Comparison of ENCODE assay signal across 23 cellular contexts in the genomic region with DNA sequence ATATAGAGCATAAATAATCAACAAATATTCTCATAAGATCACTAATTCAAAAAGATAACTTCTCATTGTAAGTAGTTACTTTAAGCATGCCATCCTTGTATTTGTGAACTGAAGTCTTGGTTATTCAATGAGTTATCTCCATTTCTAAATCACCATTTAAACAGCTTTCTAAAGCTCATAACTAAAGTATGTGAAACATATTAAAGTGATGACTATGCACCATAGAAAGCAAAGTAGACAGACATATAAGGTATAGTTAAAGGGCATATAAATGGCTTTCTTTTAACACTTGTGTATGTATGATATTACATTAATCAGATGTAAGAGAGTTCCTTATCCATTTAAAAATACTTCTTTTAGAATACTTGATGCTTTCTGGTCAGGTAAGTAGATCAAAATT.
"Had no signal": no experiment of that assay in that cellular context is flagged by ENCODE, and none has a peak within 500 bp of the region (broad histone marks: within the 10 kb centered on the region; RNA-seq: fewer than 3 reads in every experiment).

No MANE protein-coding gene starts in this region.

- DNase-seq: activated CD4-positive, alpha-beta T cell treated with anti-CD3 and anti-CD28 coated beads, Interleukin-2, amount 10 ng/mL, durations not matched to agents 24 days and 14 days; activated CD4-positive, CD25-positive, alpha-beta regulatory T cell; activated CD8-positive, alpha-beta memory T cell treated with anti-CD3 and anti-CD28 coated beads, Interleukin-2, amount 50 U/mL, for 4 hours; activated CD8-positive, alpha-beta T cell treated with anti-CD3 and anti-CD28 coated beads, Interleukin-2, amount 10 ng/mL, durations not matched to agents 7 days and 5 days; activated effector memory CD4-positive, alpha-beta T cell treated with anti-CD3 and anti-CD28 coated beads, Interleukin-2, amount 50 U/mL, for 16 hours; activated T-cell treated with anti-CD3 and anti-CD28 coated beads, Interleukin-2, amount 50 U/mL, for 48 hours; adrenal gland; body of pancreas; central memory CD4-positive, alpha-beta T cell; effector CD8-positive, alpha-beta T cell; gastrocnemius medialis; heart left ventricle; left cardiac atrium; midbrain; pancreas; stimulated activated CD4-positive, alpha-beta T cell treated with anti-CD3 and anti-CD28 coated beads, Interleukin-12 subunit alpha, Interleukin-12 subunit beta, amount 100 ng/mL, for 4 hours; stimulated activated CD4-positive, alpha-beta T cell treated with anti-CD3 and anti-CD28 coated beads, Interleukin-2, amount 100 ng/mL, for 24 hours; upper lobe of right lung had no signal

- H3K27me3 ChIP-seq: adrenal gland, body of pancreas, gastrocnemius medialis, heart left ventricle, pancreas, upper lobe of right lung had no signal

- H3K4me1 Mint-ChIP-seq: activated CD4-positive, alpha-beta T cell treated with anti-CD3 and anti-CD28 coated beads, Interleukin-2, amount 10 ng/mL, durations not matched to agents 24 days and 14 days; activated naive CD4-positive, alpha-beta T cell treated with anti-CD3 and anti-CD28 coated beads, Interleukin-2, amount 50 U/mL, for 24 hours had no signal

- ATAC-seq: activated CD8-positive, alpha-beta T cell treated with anti-CD3 and anti-CD28 coated beads, Interleukin-2, amount 10 ng/mL, durations not matched to agents 7 days and 5 days; body of pancreas; gastrocnemius medialis; heart left ventricle; left cardiac atrium; pancreas; stimulated activated effector memory CD8-positive, alpha-beta T cell treated with anti-CD3 and anti-CD28 coated beads, Interleukin-12 subunit alpha, Interleukin-12 subunit beta, amount 100 ng/mL, for 72 hours; upper lobe of right lung had no signal

- H3K4me3 Mint-ChIP-seq: activated CD4-positive, alpha-beta T cell treated with anti-CD3 and anti-CD28 coated beads, Interleukin-2, amount 10 ng/mL, durations not matched to agents 24 days and 14 days; activated CD8-positive, alpha-beta T cell treated with anti-CD3 and anti-CD28 coated beads, Interleukin-2, amount 10 ng/mL, durations not matched to agents 7 days and 5 days; activated naive CD4-positive, alpha-beta T cell treated with anti-CD3 and anti-CD28 coated beads, Interleukin-2, amount 50 U/mL, for 24 hours; stimulated activated effector memory CD8-positive, alpha-beta T cell treated with anti-CD3 and anti-CD28 coated beads, Interleukin-12 subunit alpha, Interleukin-12 subunit beta, amount 100 ng/mL, for 72 hours; T-helper 2 cell treated with Interferon-gamma antibody and Interleukin-4, amounts not matched to agents 5 μg/mL and 100 μg/mL, for 36 hours had no signal

- H3K4me3 ChIP-seq: adrenal gland, body of pancreas, gastrocnemius medialis, heart left ventricle, lung, pancreas, thoracic aorta, upper lobe of right lung had no signal

- H3K9me3 Mint-ChIP-seq: activated CD4-positive, alpha-beta T cell treated with anti-CD3 and anti-CD28 coated beads, Interleukin-2, amount 10 ng/mL, durations not matched to agents 24 days and 14 days; activated naive CD4-positive, alpha-beta T cell treated with anti-CD3 and anti-CD28 coated beads, Interleukin-2, amount 50 U/mL, for 24 hours; T-helper 2 cell treated with Interferon-gamma antibody and Interleukin-4, amounts not matched to agents 5 μg/mL and 100 μg/mL, for 36 hours had no signal

- H3K36me3 ChIP-seq: adrenal gland, gastrocnemius medialis, heart left ventricle, pancreas, thoracic aorta, upper lobe of right lung had no signal

- H3K36me3 Mint-ChIP-seq: activated naive CD4-positive, alpha-beta T cell treated with anti-CD3 and anti-CD28 coated beads, Interleukin-2, amount 50 U/mL, for 24 hours had no signal

- H3K27ac ChIP-seq: adrenal gland, body of pancreas, gastrocnemius medialis, heart left ventricle, pancreas, thoracic aorta, upper lobe of right lung had no signal

- H3K27ac Mint-ChIP-seq: activated CD4-positive, alpha-beta T cell treated with anti-CD3 and anti-CD28 coated beads, Interleukin-2, amount 10 ng/mL, durations not matched to agents 24 days and 14 days; activated CD8-positive, alpha-beta T cell treated with anti-CD3 and anti-CD28 coated beads, Interleukin-2, amount 10 ng/mL, durations not matched to agents 7 days and 5 days; activated naive CD4-positive, alpha-beta T cell treated with anti-CD3 and anti-CD28 coated beads, Interleukin-2, amount 50 U/mL, for 24 hours; stimulated activated effector memory CD8-positive, alpha-beta T cell treated with anti-CD3 and anti-CD28 coated beads, Interleukin-12 subunit alpha, Interleukin-12 subunit beta, amount 100 ng/mL, for 72 hours; T-helper 2 cell treated with Interferon-gamma antibody and Interleukin-4, amounts not matched to agents 5 μg/mL and 100 μg/mL, for 36 hours had no signal

- H3K9me3 ChIP-seq: adrenal gland, body of pancreas, gastrocnemius medialis, heart left ventricle, pancreas, thoracic aorta, upper lobe of right lung had no signal

- H3K27me3 Mint-ChIP-seq: activated naive CD4-positive, alpha-beta T cell treated with anti-CD3 and anti-CD28 coated beads, Interleukin-2, amount 50 U/mL, for 24 hours had no signal
